Comparison of ENCODE assay signal across 19 cellular contexts in genomic region chr12:66065623-66066022, GRCh38.
DNase-seq lines count a peak whose midpoint lies in the region; ATAC-seq and TF ChIP-seq lines count a peak whose summit lies in the region.
"Had no signal": no experiment of that assay in that cellular context is flagged by ENCODE, and none has a peak within 500 bp of the region (broad histone marks: within the 10 kb centered on the region; RNA-seq: fewer than 3 reads in every experiment).

No MANE protein-coding gene starts in this region.

- H3K9me3 ChIP-seq in left ventricle myocardium inferior (replicated peaks): no peaks in the 10 kb centered on the region
- H3K9me3 ChIP-seq: breast epithelium, gastroesophageal sphincter, thoracic aorta had no signal

- H3K4me3 ChIP-seq in left ventricle myocardium inferior: no peak overlapping the region
- H3K4me3 ChIP-seq: breast epithelium, gastroesophageal sphincter, thoracic aorta had no signal

- peaks cover 65% of the 10 kb centered on the region for H3K4me1 Mint-ChIP-seq in chondrocyte (ENCODE audit: low read depth)
- peaks cover 54% of the 10 kb centered on the region for H3K4me1 Mint-ChIP-seq in nephron

- H3K9me3 Mint-ChIP-seq in chondrocyte (ENCODE audit: low read depth) (no peaks in the 10 kb centered on the region), nephron (no peaks in the 10 kb centered on the region)
- H3K9me3 Mint-ChIP-seq: activated naive CD4-positive, alpha-beta T cell treated with anti-CD3 and anti-CD28 coated beads, Interleukin-2, amount 50 U/mL, for 24 hours; activated T-cell treated with anti-CD3 and anti-CD28 coated beads, Interleukin-2, amount 50 U/mL, for 72 hours; CD4-positive, alpha-beta memory T cell; naive thymus-derived CD8-positive, alpha-beta T cell; stimulated activated effector memory CD8-positive, alpha-beta T cell treated with anti-CD3 and anti-CD28 coated beads, Interleukin-12 subunit alpha, Interleukin-12 subunit beta, amount 100 ng/mL, for 72 hours had no signal

- H3K27me3 Mint-ChIP-seq in chondrocyte (ENCODE audit: low read depth): no peaks in the 10 kb centered on the region
- H3K27me3 Mint-ChIP-seq in nephron (ENCODE audit: low read depth): no peaks in the 10 kb centered on the region

- DNase-seq in RPMI7951 (ENCODE audit: low read depth) (peak; percentile 77), chondrocyte (ENCODE audit: low spot score) (no peak), left ventricle myocardium inferior (no peak), NCI-H1436 (lab: John Stamatoyannopoulos, UW) (no peak)
- DNase-seq in activated CD4-positive, CD25-positive, alpha-beta regulatory T cell (lab: John Stamatoyannopoulos, UW): no peak
- DNase-seq: activated CD4-positive, alpha-beta T cell treated with anti-CD3 and anti-CD28 coated beads for 4 hours; GOT3; Karpas-422; NCI-H2081 had no signal

- H3K4me3 Mint-ChIP-seq in chondrocyte (ENCODE audit: unreplicated experiment) (no peak overlapping the region), nephron (no peak overlapping the region)
- H3K4me3 Mint-ChIP-seq: activated naive CD4-positive, alpha-beta T cell treated with anti-CD3 and anti-CD28 coated beads, Interleukin-2, amount 50 U/mL, for 24 hours; activated T-cell treated with anti-CD3 and anti-CD28 coated beads, Interleukin-2, amount 50 U/mL, for 72 hours; stimulated activated effector memory CD8-positive, alpha-beta T cell treated with anti-CD3 and anti-CD28 coated beads, Interleukin-12 subunit alpha, Interleukin-12 subunit beta, amount 100 ng/mL, for 72 hours had no signal

- peak; percentile 2 for ATAC-seq in GM18868 (IDR thresholded peaks at IDR 0.05; ENCODE audit: unreplicated experiment)
- ATAC-seq: gastroesophageal sphincter had no signal

- no peaks in the 10 kb centered on the region for H3K4me1 ChIP-seq in left ventricle myocardium inferior
- H3K4me1 ChIP-seq: breast epithelium, gastroesophageal sphincter had no signal

- no peaks in the 10 kb centered on the region for H3K36me3 Mint-ChIP-seq in chondrocyte (ENCODE audit: low read depth)
- H3K36me3 Mint-ChIP-seq in nephron (ENCODE audit: low read depth): no peaks in the 10 kb centered on the region
- H3K36me3 Mint-ChIP-seq: activated naive CD4-positive, alpha-beta T cell treated with anti-CD3 and anti-CD28 coated beads, Interleukin-2, amount 50 U/mL, for 24 hours; CD4-positive, alpha-beta memory T cell; naive thymus-derived CD8-positive, alpha-beta T cell; stimulated activated effector memory CD8-positive, alpha-beta T cell treated with anti-CD3 and anti-CD28 coated beads, Interleukin-12 subunit alpha, Interleukin-12 subunit beta, amount 100 ng/mL, for 72 hours had no signal

- TF ChIP-seq CTCF in chondrocyte (IDR thresholded peaks at IDR 0.05) (no peak), nephron (IDR thresholded peaks at IDR 0.05; ENCODE audit: unreplicated experiment in 3 of 3) (no peak), left ventricle myocardium inferior (IDR thresholded peaks at IDR 0.05; ENCODE audit: borderline replicate concordance) (no peak)

- no peaks in the 10 kb centered on the region for H3K36me3 ChIP-seq in left ventricle myocardium inferior
- H3K36me3 ChIP-seq: breast epithelium, gastroesophageal sphincter, thoracic aorta had no signal

- no peak overlapping the region for H3K27ac ChIP-seq in left ventricle myocardium inferior (replicated peaks)
- H3K27ac ChIP-seq: breast epithelium, gastroesophageal sphincter, thoracic aorta had no signal

- peaks cover 8% of the 10 kb centered on the region for H3K27me3 ChIP-seq in left ventricle myocardium inferior (ENCODE audit: low read depth)
- H3K27me3 ChIP-seq: breast epithelium had no signal

- intact Hi-C loops in left ventricle myocardium inferior (cut with micrococcal nuclease): no loop called here

- peak overlapping the region; percentile 87 for H3K27ac Mint-ChIP-seq in chondrocyte (ENCODE audit: unreplicated experiment)
- peak overlapping the region; percentile 49 to 91 (median 76) for H3K27ac Mint-ChIP-seq in nephron
- H3K27ac Mint-ChIP-seq: activated naive CD4-positive, alpha-beta T cell treated with anti-CD3 and anti-CD28 coated beads, Interleukin-2, amount 50 U/mL, for 24 hours; activated T-cell treated with anti-CD3 and anti-CD28 coated beads, Interleukin-2, amount 50 U/mL, for 72 hours; CD4-positive, alpha-beta memory T cell; stimulated activated effector memory CD8-positive, alpha-beta T cell treated with anti-CD3 and anti-CD28 coated beads, Interleukin-12 subunit alpha, Interleukin-12 subunit beta, amount 100 ng/mL, for 72 hours had no signal
